In the genomic region with DNA sequence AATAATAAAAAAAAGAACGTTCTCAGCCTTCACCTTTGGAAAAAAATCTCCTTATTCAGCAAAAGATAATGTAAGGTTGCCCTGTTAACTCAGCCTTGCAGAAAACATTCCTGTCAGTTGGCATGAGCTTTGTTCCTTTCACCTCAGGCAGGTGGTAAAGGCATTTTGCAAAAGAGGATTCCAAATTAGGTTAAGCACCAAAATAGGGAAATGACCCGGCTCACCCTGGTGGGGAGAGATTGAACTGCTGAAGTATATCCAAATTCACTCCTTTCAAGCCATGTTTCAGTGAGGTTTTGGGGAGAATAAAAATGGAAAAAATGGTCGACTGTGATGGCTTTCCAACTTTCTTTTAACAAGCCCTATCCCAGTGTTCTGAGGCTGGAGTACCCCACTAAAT, we compare ENCODE assay signal across 14 cellular contexts.
DNase-seq lines count a peak whose midpoint lies in the region; ATAC-seq, FAIRE-seq and TF ChIP-seq lines count a peak whose summit lies in the region.
"Had no signal": no experiment of that assay in that cellular context is flagged by ENCODE, and none has a peak within 500 bp of the region (broad histone marks: within the 10 kb centered on the region; RNA-seq: fewer than 3 reads in every experiment).

No MANE protein-coding gene starts in this region.

- no peak for FAIRE-seq in astrocyte (lab: Jason Lieb, UNC)
- FAIRE-seq: GM12878 had no signal

- in situ Hi-C loops in GM13976 (cut with MboI; ENCODE audit: low sequenced_read_pairs, unreplicated experiment), result no loop called here

- no peaks in the 10 kb centered on the region for H3K36me3 Mint-ChIP-seq in astrocyte (ENCODE audit: low read depth, unreplicated experiment)
- H3K36me3 Mint-ChIP-seq: activated naive CD4-positive, alpha-beta T cell treated with anti-CD3 and anti-CD28 coated beads, Interleukin-2, amount 50 U/mL, for 24 hours had no signal

- no peaks in the 10 kb centered on the region for H4K20me1 ChIP-seq in astrocyte (ENCODE audit: insufficient read depth, low read length)

- ATAC-seq in GM21576 (IDR thresholded peaks at IDR 0.05; ENCODE audit: unreplicated experiment), result no peak
- ATAC-seq: activated CD8-positive, alpha-beta T cell treated with anti-CD3 and anti-CD28 coated beads for 36 hours; GM12878; heart right ventricle had no signal

- H3K9me3 ChIP-seq in astrocyte (ENCODE audit: insufficient read depth, low read depth, low read length) (no peaks in the 10 kb centered on the region), ovary (no peaks in the 10 kb centered on the region)
- H3K9me3 ChIP-seq: heart right ventricle had no signal

- DNase-seq in COLO829 (ENCODE audit: low spot score) (peak; percentile 1), HEK293T (ENCODE audit: extremely low spot score) (peak; percentile 30), astrocyte (ENCODE audit: low read depth) (no peak), iPS-NIHi11 (ENCODE audit: low spot score) (peak; percentile 41), GM13976 (ENCODE audit: low spot score) (no peak), ovary (no peak)
- DNase-seq in stimulated activated CD4-positive, alpha-beta T cell treated with anti-CD3 and anti-CD28 coated beads, Interleukin-2, amount 100 ng/mL, for 48 hours, result no peak
- DNase-seq: activated CD8-positive, alpha-beta T cell treated with anti-CD3 and anti-CD28 coated beads for 36 hours; heart right ventricle; stimulated activated CD4-positive, alpha-beta T cell treated with anti-CD3 and anti-CD28 coated beads, Interleukin-1b, Interleukin-23, amount 100 ng/mL, for 48 hours had no signal

- H3K27ac ChIP-seq in astrocyte (ENCODE audit: low read depth, low read length) (no peak overlapping the region), ovary (no peak overlapping the region)
- H3K27ac ChIP-seq: heart right ventricle had no signal

- H3K4me3 ChIP-seq in astrocyte (ENCODE audit: insufficient read depth, low read depth, low read length) (no peak overlapping the region), ovary (no peak overlapping the region)
- H3K4me3 ChIP-seq: GM12878, heart right ventricle had no signal

- no peaks in the 10 kb centered on the region for H3K27me3 Mint-ChIP-seq in astrocyte (ENCODE audit: low read depth, unreplicated experiment)
- H3K27me3 Mint-ChIP-seq: activated CD8-positive, alpha-beta T cell treated with anti-CD3 and anti-CD28 coated beads for 36 hours; activated naive CD4-positive, alpha-beta T cell treated with anti-CD3 and anti-CD28 coated beads, Interleukin-2, amount 50 U/mL, for 24 hours; stimulated activated naive CD8-positive, alpha-beta T cell treated with anti-CD3 and anti-CD28 coated beads, Interleukin-15, Interleukin-2, amounts not matched to agents 100 ng/mL and 50 ng/mL, for 24 hours had no signal

- CTCF ChIA-PET in HEK293T (lab: Yijun Ruan, JAX), result interaction anchor here (0.7 kb wide), 2 partner anchors 7 to 16 kb away, joined by 3 read pairs; no protein-coding TSS in a partner anchor

- POLR2A ChIA-PET in HEK293T (lab: Yijun Ruan, JAX), result no interaction called here

- peaks cover 11% of the 10 kb centered on the region for H3K4me1 Mint-ChIP-seq in astrocyte (ENCODE audit: low read depth, unreplicated experiment)
- H3K4me1 Mint-ChIP-seq: activated naive CD4-positive, alpha-beta T cell treated with anti-CD3 and anti-CD28 coated beads, Interleukin-2, amount 50 U/mL, for 24 hours had no signal

- TF ChIP-seq CTCF in astrocyte (IDR thresholded peaks at IDR 0.05; ENCODE audit: insufficient read depth, low read depth, low read length) (peak; percentile 18), GM13976 (IDR thresholded peaks at IDR 0.05; ENCODE audit: borderline replicate concordance, control extremely low read depth, extremely low read depth, insufficient read depth, missing control alignments) (no peak), ovary (IDR thresholded peaks at IDR 0.05) (no peak)

- no peaks in the 10 kb centered on the region for H3K9me3 Mint-ChIP-seq in astrocyte (ENCODE audit: unreplicated experiment)

- no peaks in the 10 kb centered on the region for H3K27me3 ChIP-seq in astrocyte (ENCODE audit: insufficient read depth, low read length)
- H3K27me3 ChIP-seq in ovary, result no peaks in the 10 kb centered on the region
- H3K27me3 ChIP-seq: heart right ventricle had no signal

- no peak for TF ChIP-seq POLR2A in ovary (IDR thresholded peaks at IDR 0.05)

- H3K36me3 ChIP-seq in astrocyte (ENCODE audit: insufficient read depth, low read length) (no peaks in the 10 kb centered on the region), ovary (no peaks in the 10 kb centered on the region)
- H3K36me3 ChIP-seq: heart right ventricle had no signal

- intact Hi-C loops in ovary (cut with DNase I), result no loop called here

- no peak overlapping the region for H3K4me2 ChIP-seq in astrocyte (ENCODE audit: low read length)

- H3K79me2 ChIP-seq in astrocyte (ENCODE audit: insufficient read depth, low read length), result no peaks in the 10 kb centered on the region

- no peak overlapping the region for H3K4me3 Mint-ChIP-seq in astrocyte (ENCODE audit: unreplicated experiment)
- H3K4me3 Mint-ChIP-seq: activated CD8-positive, alpha-beta T cell treated with anti-CD3 and anti-CD28 coated beads for 36 hours; activated naive CD4-positive, alpha-beta T cell treated with anti-CD3 and anti-CD28 coated beads, Interleukin-2, amount 50 U/mL, for 24 hours; stimulated activated naive CD8-positive, alpha-beta T cell treated with anti-CD3 and anti-CD28 coated beads, Interleukin-15, Interleukin-2, amounts not matched to agents 100 ng/mL and 50 ng/mL, for 24 hours had no signal

- H3K27ac Mint-ChIP-seq in astrocyte (ENCODE audit: unreplicated experiment), result no peak overlapping the region
- H3K27ac Mint-ChIP-seq: activated CD8-positive, alpha-beta T cell treated with anti-CD3 and anti-CD28 coated beads for 36 hours; activated naive CD4-positive, alpha-beta T cell treated with anti-CD3 and anti-CD28 coated beads, Interleukin-2, amount 50 U/mL, for 24 hours; stimulated activated naive CD8-positive, alpha-beta T cell treated with anti-CD3 and anti-CD28 coated beads, Interleukin-15, Interleukin-2, amounts not matched to agents 100 ng/mL and 50 ng/mL, for 24 hours had no signal

- H3K9ac ChIP-seq in astrocyte (ENCODE audit: low read length), result no peak overlapping the region

- WGBS in ovary, 3 donors, result 46 to 58% (median 52%) methylated on average over 3 of the region's 3 CpGs

- H3K4me1 ChIP-seq in astrocyte (ENCODE audit: insufficient read depth, low read length) (peaks cover 6% of the 10 kb centered on the region), ovary (ENCODE audit: insufficient read depth) (no peaks in the 10 kb centered on the region)
- H3K4me1 ChIP-seq: heart right ventricle had no signal

- no peak for TF ChIP-seq EP300 in ovary (IDR thresholded peaks at IDR 0.05)

- no peak overlapping the region for H2AFZ ChIP-seq in astrocyte (ENCODE audit: low read depth, low read length)

TF ChIP-seq in HEK293T, 16 proteins besides CTCF, POLR2A, EP300 and RAD21:
- TF ChIP-seq SUZ12 (IDR thresholded peaks at IDR 0.05) (no peak), ZNF384 (IDR thresholded peaks at IDR 0.05) (no peak), ELF4 (IDR thresholded peaks at IDR 0.05) (no peak), SP1 (IDR thresholded peaks at IDR 0.05) (no peak), FOXM1 (IDR thresholded peaks at IDR 0.05; ENCODE audit: borderline replicate concordance) (no peak), LEF1 (IDR thresholded peaks at IDR 0.05; ENCODE audit: borderline replicate concordance) (no peak), L3MBTL2 (conservative IDR thresholded peaks at IDR 0.05) (no peak)

Comparison
In these comparisons a context has a peak if more than half of its experiments do, and no peak if none do; other contexts are left out.
1. DNase-seq: peak in COLO829 (single experiment), HEK293T (single experiment) and iPS-NIHi11 (single experiment); none in astrocyte (single experiment), stimulated activated CD4-positive, alpha-beta T cell treated with anti-CD3 and anti-CD28 coated beads, Interleukin-2, amount 100 ng/mL, for 48 hours (0 of 2), GM13976 (single experiment) and ovary (0 of 5).